8 cellular contexts compared by ENCODE assay signal in genomic region chr18:5543854-5544389, GRCh38. TPM values are rescaled to one million over a fixed set of nuclear protein-coding genes. Genes with fewer than 3 reads are reported as not detected.
DNase-seq lines count a peak whose midpoint lies in the region; ATAC-seq and TF ChIP-seq lines count a peak whose summit lies in the region.

EPB41L3 (minus strand) TSS chr18:5543997; CDS start chr18:5489183, 54,814 bp downstream.

- H3K4me1 Mint-ChIP-seq in MCF 10A (ENCODE audit: insufficient read depth, unreplicated experiment): no peaks in the 10 kb centered on the region
- peaks cover 55% of the 10 kb centered on the region for H3K4me1 Mint-ChIP-seq in brain
- H3K4me1 Mint-ChIP-seq in natural killer cell: no peaks in the 10 kb centered on the region

- peak within 1 kb of the TSS; percentile 48 to 89 for H3K27ac ChIP-seq in breast epithelium

- BruUV-seq in MCF 10A (replicated peaks; lab: Mats Ljungman, UMichigan): no TSS peak

- H3K4me1 ChIP-seq in breast epithelium: no peaks in the 10 kb centered on the region
- H3K4me1 ChIP-seq in skeletal muscle satellite cell (ENCODE audit: control insufficient read depth, insufficient read depth, low read length): no peaks in the 10 kb centered on the region

- no peak within 1 kb of the TSS for H3K4me2 ChIP-seq in skeletal muscle satellite cell (ENCODE audit: low read length)

- H3K36me3 Mint-ChIP-seq in MCF 10A (ENCODE audit: insufficient read depth, unreplicated experiment) (no peaks in the 10 kb centered on the region), brain (no peaks in the 10 kb centered on the region), natural killer cell (no peaks in the 10 kb centered on the region)

- intact Hi-C loops in breast epithelium (cut with DNase I; ENCODE audit: low total_unique reads): no loop called here
- intact Hi-C loops in MCF 10A (cut with micrococcal nuclease): loop anchor here (10.0 kb wide), 1 partner anchor 119 kb away; no protein-coding TSS in a partner anchor
- intact Hi-C loops in natural killer cell (cut with micrococcal nuclease): no loop called here

- no peak for ATAC-seq in HG02938 (IDR thresholded peaks at IDR 0.05; ENCODE audit: unreplicated experiment)
- no peak for ATAC-seq in natural killer cell
- no peak for ATAC-seq in HG02840 (IDR thresholded peaks at IDR 0.05; ENCODE audit: low FRiP score, unreplicated experiment)

- TF ChIP-seq CTCF in breast epithelium (IDR thresholded peaks at IDR 0.05) (no peak), MCF 10A (IDR thresholded peaks at IDR 0.05; ENCODE audit: unreplicated experiment) (no peak), brain (conservative IDR thresholded peaks at IDR 0.05) (no peak), natural killer cell (IDR thresholded peaks at IDR 0.05) (no peak)

- H3K9me3 Mint-ChIP-seq in MCF 10A (ENCODE audit: unreplicated experiment) (no peaks in the 10 kb centered on the region), brain (no peaks in the 10 kb centered on the region), natural killer cell (no peaks in the 10 kb centered on the region)

- peak within 1 kb of the TSS; percentile 53 to 86 (median 75) for H3K4me3 ChIP-seq in breast epithelium
- H3K4me3 ChIP-seq in skeletal muscle satellite cell (ENCODE audit: low read length): peak within 1 kb of the TSS; percentile 30

- no peak within 1 kb of the TSS for H3K9ac ChIP-seq in skeletal muscle satellite cell (ENCODE audit: low read depth, low read length)

- POLR2A ChIA-PET in MCF 10A (lab: Yijun Ruan, JAX): no interaction called here

- H3K4me3 Mint-ChIP-seq in MCF 10A (ENCODE audit: unreplicated experiment) (no peak within 1 kb of the TSS), brain (peak within 1 kb of the TSS; percentile 89 to 98 (median 92)), natural killer cell (no peak within 1 kb of the TSS)

- DNase-seq in breast epithelium (ENCODE audit: low spot score in 2 of 2): no peak
- DNase-seq in MCF 10A (ENCODE audit: unreplicated experiment): no peak
- peak; percentile 5 for DNase-seq in iris pigment epithelial cell (ENCODE audit: low read depth)
- DNase-seq in natural killer cell: no peak

- peaks cover 0 to 16% of the 10 kb centered on the region in 2 donors for H3K27me3 ChIP-seq in breast epithelium
- peaks cover 3% of the 10 kb centered on the region for H3K27me3 ChIP-seq in skeletal muscle satellite cell (ENCODE audit: control insufficient read depth, insufficient read depth, low read length)

- no peaks in the 10 kb centered on the region for H3K36me3 ChIP-seq in breast epithelium
- no peaks in the 10 kb centered on the region for H3K36me3 ChIP-seq in skeletal muscle satellite cell (ENCODE audit: insufficient read depth, low read length)

- no peak for TF ChIP-seq POLR2A in breast epithelium (IDR thresholded peaks at IDR 0.05)

- no peak within 1 kb of the TSS for H3K27ac Mint-ChIP-seq in MCF 10A (ENCODE audit: low read depth, unreplicated experiment)
- H3K27ac Mint-ChIP-seq in brain: peak within 1 kb of the TSS; percentile 74 to 97 (median 81)
- H3K27ac Mint-ChIP-seq in natural killer cell: no peak within 1 kb of the TSS

- peaks cover 22% of the 10 kb centered on the region for H3K27me3 Mint-ChIP-seq in MCF 10A (ENCODE audit: insufficient read depth, unreplicated experiment)
- peaks cover 26% of the 10 kb centered on the region for H3K27me3 Mint-ChIP-seq in brain
- peaks cover 35 to 55% of the 10 kb centered on the region in 2 donors for H3K27me3 Mint-ChIP-seq in natural killer cell (ENCODE audit: low read depth in 2 of 2)

- no peaks in the 10 kb centered on the region for H3K9me3 ChIP-seq in breast epithelium
- H3K9me3 ChIP-seq in skeletal muscle satellite cell (replicated peaks; ENCODE audit: low read length): no peaks in the 10 kb centered on the region

- CTCF ChIA-PET in MCF 10A (lab: Yijun Ruan, JAX): interaction anchor here (0.6 to 1.4 kb wide), 3 partner anchors 12 to 87 kb away, joined by 3 to 4 read pairs (median 3); no protein-coding TSS in a partner anchor

RNA-seq across cellular contexts. Expression of gene EPB41L3, which starts in this region (rescaled TPM):
- total RNA-seq in breast epithelium: 100 to 1,000 TPM in 1 of 3 donors, 10 to 100 TPM in 2; 35.4 to 178 (median 90.5) TPM
- total RNA-seq in MCF 10A (2022): not detected in 2 replicates
- polyA plus RNA-seq in brain (ENCODE audit: insufficient read depth, low read depth, low replicate concordance): 83.1 TPM
- total RNA-seq in skeletal muscle satellite cell (2012; rRNA removed): 80.1 and 100 TPM in 2 replicates
- total RNA-seq in natural killer cell: 1 to 10 TPM; 3.3 to 6.0 (median 4.4) TPM

Comparison
In these comparisons a context has a peak if more than half of its experiments do, and no peak if none do; other contexts are left out.
1. RNA of gene EPB41L3 (total RNA-seq): 35.4 to 178 TPM in breast epithelium; 3.3 to 6.0 TPM in natural killer cell and not detected in MCF 10A; every median in the first group is over 4 times any median in the second.
2. H3K27ac Mint-ChIP-seq: peak in brain (5 of 5); none in MCF 10A (single experiment) and natural killer cell (0 of 2).
3. H3K4me3 Mint-ChIP-seq: peak in brain (5 of 5); none in MCF 10A (single experiment) and natural killer cell (single experiment).